In genomic region chr5:27733242-27733641, GRCh38 we compare ENCODE assay signal across 24 cellular contexts.
DNase-seq lines count a peak whose midpoint lies in the region; ATAC-seq, FAIRE-seq and TF ChIP-seq lines count a peak whose summit lies in the region.
"Had no signal": no experiment of that assay in that cellular context is flagged by ENCODE, and none has a peak within 500 bp of the region (broad histone marks: within the 10 kb centered on the region; RNA-seq: fewer than 3 reads in every experiment).

No MANE protein-coding gene starts in this region.

- H2BK15ac ChIP-seq in IMR-90 (ENCODE audit: low read depth, low read length) = no peak overlapping the region

- TF ChIP-seq POLR2A in HepG2 (IDR thresholded peaks at IDR 0.05; ENCODE audit: insufficient read depth in 1 of 2, low read depth in 2 of 2, low read length in 2 of 2) (no peak), right lobe of liver (IDR thresholded peaks at IDR 0.05) (no peak), IMR-90 (IDR thresholded peaks at IDR 0.05; ENCODE audit: low read depth, low read length) (no peak)

- in situ Hi-C loops in HepG2 (cut with HindIII; ENCODE audit: extremely low pct_ligation_motif_present, low pct_unique_long_range_greater_than_20kb) (no loop called here), IMR-90 (cut with MboI; ENCODE audit: low sequenced_read_pairs) (no loop called here)

- H3K36me3 Mint-ChIP-seq in activated CD4-positive, alpha-beta memory T cell treated with anti-CD3 and anti-CD28 coated beads, Interleukin-2, amount 10 ng/mL, durations not matched to agents 7 days and 5 days (ENCODE audit: low read depth) = no peaks in the 10 kb centered on the region
- H3K36me3 Mint-ChIP-seq: CD14-positive monocyte; CD4-positive, alpha-beta memory T cell; CD4-positive, CD25-positive, alpha-beta regulatory T cell; CD8-positive, alpha-beta memory T cell had no signal

- no peak for FAIRE-seq in HepG2 (lab: Jason Lieb, UNC)
- FAIRE-seq: GM12891, GM19239 had no signal

- TF ChIP-seq CTCF in HepG2 (CRISPR knock-in tag; IDR thresholded peaks at IDR 0.05) (no peak), right lobe of liver (IDR thresholded peaks at IDR 0.05) (no peak), IMR-90 (conservative IDR thresholded peaks at IDR 0.05; ENCODE audit: low read depth, low read length) (no peak)

- H4K20me1 ChIP-seq in HepG2 (ENCODE audit: insufficient read depth, low read length) (no peaks in the 10 kb centered on the region), IMR-90 (ENCODE audit: insufficient read depth, low read length) (no peaks in the 10 kb centered on the region)
- H4K20me1 ChIP-seq: BLaER1 had no signal

- dilution Hi-C loops in IMR-90 (cut with HindIII; ENCODE audit: low sequenced_read_pairs, unreplicated experiment) = no loop called here

- no peak overlapping the region for H3K18ac ChIP-seq in IMR-90 (ENCODE audit: low read depth, low read length)

- H2AK5ac ChIP-seq in IMR-90 (ENCODE audit: low read depth, low read length) = no peak overlapping the region

- BruUV-seq in HepG2 (replicated peaks; lab: Mats Ljungman, UMichigan) (no TSS peak), IMR-90 (replicated peaks; lab: Mats Ljungman, UMichigan) (no TSS peak)

- intact Hi-C loops in HepG2 (cut with micrococcal nuclease; ENCODE audit: unreplicated experiment) = no loop called here
- intact Hi-C loops in right lobe of liver (cut with DNase I) = no loop called here
- intact Hi-C loops in IMR-90 (cut with micrococcal nuclease) = no loop called here

- CTCF ChIA-PET in HepG2 (lab: Yijun Ruan, JAX; ENCODE audit: low intra/inter-chr PET ratio, low total read pairs) (no interaction called here), IMR-90 (lab: Yijun Ruan, JAX) (no interaction called here)
- CTCF ChIA-PET in activated CD4-positive, alpha-beta memory T cell treated with anti-CD3 and anti-CD28 coated beads, Interleukin-2, amount 10 ng/mL, durations not matched to agents 7 days and 5 days (lab: Charles Lee) = no interaction called here

- H4K8ac ChIP-seq in IMR-90 (ENCODE audit: low read depth in 2 of 2, low read length in 2 of 2) = no peak overlapping the region

- H3K4me1 ChIP-seq in HepG2 (ENCODE audit: insufficient read depth, low read length) (no peaks in the 10 kb centered on the region), right lobe of liver (no peaks in the 10 kb centered on the region), IMR-90 (ENCODE audit: control insufficient read depth, insufficient read depth, low read length) (no peaks in the 10 kb centered on the region)
- H3K4me1 ChIP-seq: BE2C, BLaER1 had no signal

- no peak overlapping the region for H2BK120ac ChIP-seq in IMR-90 (ENCODE audit: low read depth, low read length)

- H3K4me2 ChIP-seq in HepG2 (ENCODE audit: low read depth, low read length) (no peak overlapping the region), IMR-90 (ENCODE audit: low read depth, low read length) (no peak overlapping the region)
- H3K4me2 ChIP-seq: BLaER1 had no signal

- H3K4me3 Mint-ChIP-seq in activated CD4-positive, alpha-beta memory T cell treated with anti-CD3 and anti-CD28 coated beads, Interleukin-2, amount 10 ng/mL, durations not matched to agents 7 days and 5 days = no peak overlapping the region
- H3K4me3 Mint-ChIP-seq: CD14-positive monocyte; CD4-positive, alpha-beta memory T cell; CD4-positive, CD25-positive, alpha-beta regulatory T cell; CD8-positive, alpha-beta memory T cell had no signal

- TF ChIP-seq RAD21 in HepG2 (CRISPR knock-in tag; IDR thresholded peaks at IDR 0.05) = no peak
- no peak for TF ChIP-seq RAD21 in IMR-90 (IDR thresholded peaks at IDR 0.05; ENCODE audit: low read length)

- H3K9me1 ChIP-seq in IMR-90 (ENCODE audit: insufficient read depth, low read length) = no peaks in the 10 kb centered on the region

- H3K4me3 ChIP-seq in HepG2 (replicated peaks in 1 of 3; ENCODE audit: insufficient read depth in 1 of 3, low read depth in 2 of 3, low read length in 3 of 3) (no peak overlapping the region), right lobe of liver (no peak overlapping the region), IMR-90 (ENCODE audit: insufficient read depth, low read depth, low read length) (no peak overlapping the region)
- H3K4me3 ChIP-seq: BLaER1 had no signal

- no peaks in the 10 kb centered on the region for H3K27me3 ChIP-seq in HepG2 (ENCODE audit: control insufficient read depth in 1 of 2, insufficient read depth in 2 of 2, low read length in 2 of 2)
- no peaks in the 10 kb centered on the region for H3K27me3 ChIP-seq in right lobe of liver
- no peaks in the 10 kb centered on the region for H3K27me3 ChIP-seq in IMR-90 (ENCODE audit: control insufficient read depth, insufficient read depth, low read length)
- H3K27me3 ChIP-seq: BE2C, BLaER1 had no signal

- no peak overlapping the region for H3K9ac ChIP-seq in HepG2 (ENCODE audit: insufficient read depth, low read depth, low read length)
- H3K9ac ChIP-seq in IMR-90 (ENCODE audit: low read depth, low read length) = no peak overlapping the region
- H3K9ac ChIP-seq: BLaER1 had no signal

- H3K23ac ChIP-seq in IMR-90 (ENCODE audit: low read depth, low read length) = no peak overlapping the region

- H4K91ac ChIP-seq in IMR-90 (ENCODE audit: insufficient read depth, low read depth, low read length) = no peak overlapping the region

- H3K56ac ChIP-seq in IMR-90 (ENCODE audit: extremely low read depth, insufficient read depth, low read length) = no peak overlapping the region

- no peaks in the 10 kb centered on the region for H3K79me1 ChIP-seq in IMR-90 (ENCODE audit: low read depth in 1 of 2, low read length in 2 of 2)

- ATAC-seq in HepG2 = no peak
- ATAC-seq in right lobe of liver = no peak
- ATAC-seq in IMR-90 (ENCODE audit: low read depth) = no peak

- H3K27ac ChIP-seq in HepG2 (ENCODE audit: extremely low read length, insufficient read depth, low read length) (no peak overlapping the region), right lobe of liver (no peak overlapping the region), IMR-90 (ENCODE audit: insufficient read depth, low read length) (no peak overlapping the region)
- H3K27ac ChIP-seq: 22Rv1, BLaER1 had no signal

- H2AFZ ChIP-seq in HepG2 (ENCODE audit: low read length) (no peak overlapping the region), IMR-90 (replicated peaks; ENCODE audit: low read length, poor library complexity) (no peak overlapping the region)

- H2AK9ac ChIP-seq in IMR-90 (replicated peaks; ENCODE audit: low read depth, low read length, poor library complexity) = no peak overlapping the region

- H3K27me3 Mint-ChIP-seq in activated CD4-positive, alpha-beta memory T cell treated with anti-CD3 and anti-CD28 coated beads, Interleukin-2, amount 10 ng/mL, durations not matched to agents 7 days and 5 days = no peaks in the 10 kb centered on the region
- H3K27me3 Mint-ChIP-seq: CD4-positive, alpha-beta memory T cell; CD4-positive, CD25-positive, alpha-beta regulatory T cell; CD8-positive, alpha-beta memory T cell had no signal

- H4K5ac ChIP-seq in IMR-90 (ENCODE audit: low read depth, low read length) = no peak overlapping the region

- H3K27ac Mint-ChIP-seq in activated CD4-positive, alpha-beta memory T cell treated with anti-CD3 and anti-CD28 coated beads, Interleukin-2, amount 10 ng/mL, durations not matched to agents 7 days and 5 days = no peak overlapping the region
- H3K27ac Mint-ChIP-seq: CD14-positive monocyte; CD4-positive, alpha-beta memory T cell; CD4-positive, CD25-positive, alpha-beta regulatory T cell; CD8-positive, alpha-beta memory T cell had no signal

- H3K14ac ChIP-seq in IMR-90 (replicated peaks; ENCODE audit: low read depth, low read length) = no peak overlapping the region

- no peak overlapping the region for H3K4ac ChIP-seq in IMR-90 (ENCODE audit: low read depth, low read length)

- TF ChIP-seq EP300 in HepG2 (IDR thresholded peaks at IDR 0.05; ENCODE audit: low read depth in 2 of 2, low read length in 2 of 2) (no peak), HepG2 (CRISPR knock-in tag; IDR thresholded peaks at IDR 0.05; ENCODE audit: borderline replicate concordance) (no peak)

- peaks cover 3% of the 10 kb centered on the region for H3K9me3 Mint-ChIP-seq in activated CD4-positive, alpha-beta memory T cell treated with anti-CD3 and anti-CD28 coated beads, Interleukin-2, amount 10 ng/mL, durations not matched to agents 7 days and 5 days

- DNase-seq in HepG2 (ENCODE audit: low spot score) (no peak), right lobe of liver (no peak), IMR-90 (no peak), NCI-H2171 treated with DMSO at 0.1 percent for 48 hours (lab: John Stamatoyannopoulos, UW) (no peak)
- no peak for DNase-seq in activated CD4-positive, alpha-beta memory T cell treated with anti-CD3 and anti-CD28 coated beads, Interleukin-2, amount 10 ng/mL, durations not matched to agents 7 days and 5 days
- DNase-seq: ACHN; BE2C; C1 segment of cervical spinal cord; CD4-positive, alpha-beta memory T cell; CD4-positive, CD25-positive, alpha-beta regulatory T cell; CD8-positive, alpha-beta memory T cell; COR-L47; DMS 273 treated with DMSO at 0.1 percent for 48 hours; DMS153; DMS53; DMS79; DND-41; EL; GF-D8 had no signal

- H3K79me2 ChIP-seq in HepG2 (ENCODE audit: insufficient read depth, low read length) = no peaks in the 10 kb centered on the region

- no peaks in the 10 kb centered on the region for H3K9me3 ChIP-seq in HepG2 (ENCODE audit: low read length)
- no peaks in the 10 kb centered on the region for H3K9me3 ChIP-seq in right lobe of liver
- peaks cover 5% of the 10 kb centered on the region for H3K9me3 ChIP-seq in IMR-90 (ENCODE audit: control insufficient read depth, insufficient read depth, low read length)
- H3K9me3 ChIP-seq: BE2C, BLaER1 had no signal

- H3K36me3 ChIP-seq in HepG2 (replicated peaks in 1 of 2; ENCODE audit: control insufficient read depth in 1 of 2, insufficient read depth in 2 of 2, low read length in 2 of 2) (no peaks in the 10 kb centered on the region), right lobe of liver (no peaks in the 10 kb centered on the region), IMR-90 (ENCODE audit: control insufficient read depth, insufficient read depth, low read length) (no peaks in the 10 kb centered on the region)
- H3K36me3 ChIP-seq: BE2C, BLaER1 had no signal

- H2BK20ac ChIP-seq in IMR-90 (ENCODE audit: low read depth, low read length) = no peak overlapping the region

- H3K4me1 Mint-ChIP-seq in activated CD4-positive, alpha-beta memory T cell treated with anti-CD3 and anti-CD28 coated beads, Interleukin-2, amount 10 ng/mL, durations not matched to agents 7 days and 5 days = no peaks in the 10 kb centered on the region
- H3K4me1 Mint-ChIP-seq: CD14-positive monocyte; CD4-positive, alpha-beta memory T cell; CD4-positive, CD25-positive, alpha-beta regulatory T cell; CD8-positive, alpha-beta memory T cell had no signal

- POLR2A ChIA-PET in HepG2 (lab: Yijun Ruan, JAX) (no interaction called here), IMR-90 (lab: Charles Lee; ENCODE audit: unreplicated experiment) (no interaction called here)
- POLR2A ChIA-PET in activated CD4-positive, alpha-beta memory T cell treated with anti-CD3 and anti-CD28 coated beads, Interleukin-2, amount 10 ng/mL, durations not matched to agents 7 days and 5 days (lab: Charles Lee) = no interaction called here

- H2BK5ac ChIP-seq in IMR-90 (ENCODE audit: low read depth, low read length, poor library complexity, severe bottlenecking) = no peak overlapping the region

TF ChIP-seq in HepG2, 621 proteins besides CTCF, POLR2A, EP300 and RAD21 (continues in another document):
- TF ChIP-seq ZNF841 (CRISPR knock-in tag; IDR thresholded peaks at IDR 0.05; ENCODE audit: borderline replicate concordance) = no peak

TF ChIP-seq in IMR-90, 13 proteins besides CTCF, POLR2A, EP300 and RAD21 (continues in another document):
- no peak for TF ChIP-seq SMC3 (IDR thresholded peaks at IDR 0.05; ENCODE audit: low read depth, low read length)
